ENCODE assay signal across 23 cellular contexts in genomic region chr4:3634281-3635089, GRCh38.
"Had no signal": no experiment of that assay in that cellular context is flagged by ENCODE, and none has a peak within 500 bp of the region (broad histone marks: within the 10 kb centered on the region; RNA-seq: fewer than 3 reads in every experiment).

No MANE protein-coding gene starts in this region.

- H3K9me3 ChIP-seq: colonic mucosa, gastrocnemius medialis, upper lobe of left lung had no signal

- H3K9ac ChIP-seq: neural progenitor cell had no signal

- ATAC-seq: gastrocnemius medialis; left cardiac atrium; naive thymus-derived CD4-positive, alpha-beta T cell; sciatic nerve; stimulated activated memory B cell treated with anti-CD40 and anti-IgM and Interleukin-4, amounts not matched to agents 10 μg/mL and 1 μg/mL and 100 μg/mL, for 72 hours; stimulated activated naive CD8-positive, alpha-beta T cell treated with anti-CD3 and anti-CD28 coated beads, Interleukin-15, amount 100 ng/mL, for 72 hours had no signal

- DNase-seq: activated CD4-positive, alpha-beta T cell treated with anti-CD3 and anti-CD28 coated beads for 4 hours; activated CD4-positive, alpha-beta T cell treated with anti-CD3 and anti-CD28 coated beads, Interleukin-2, amount 50 U/mL, for 4 hours; activated gamma-delta T cell; activated naive CD4-positive, alpha-beta T cell treated with anti-CD3 and anti-CD28 coated beads, Interleukin-2, amount 10 ng/mL, durations not matched to agents 7 days and 5 days; activated naive CD8-positive, alpha-beta T cell treated with anti-CD3 and anti-CD28 coated beads, Interleukin-2, amount 10 ng/mL, durations not matched to agents 7 days and 5 days; activated T-cell treated with anti-CD3 and anti-CD28 coated beads, Interleukin-2, amount 50 U/mL, for 1 hour; amniotic stem cell; colonic mucosa; effector memory CD4-positive, alpha-beta T cell; gastrocnemius medialis; glutamatergic neuron; islet precursor cell; left cardiac atrium; naive thymus-derived CD4-positive, alpha-beta T cell; stimulated activated CD4-positive, alpha-beta T cell treated with anti-CD3 and anti-CD28 coated beads, Interleukin-4, amount 100 ng/mL, for 4 hours; stimulated activated CD8-positive, alpha-beta memory T cell treated with anti-CD3 and anti-CD28 coated beads, Interleukin-4, amount 100 ng/mL, for 48 hours; stimulated activated naive CD8-positive, alpha-beta T cell treated with anti-CD3 and anti-CD28 coated beads, Interleukin-15, amount 100 ng/mL, for 72 hours; substantia nigra had no signal

- H3K27ac ChIP-seq: colonic mucosa, gastrocnemius medialis, neural progenitor cell, skin epidermis, upper lobe of left lung had no signal

- H2AFZ ChIP-seq: neural progenitor cell had no signal

- H3K27me3 ChIP-seq: colonic mucosa, neural progenitor cell, upper lobe of left lung had no signal

- H3K4me3 ChIP-seq: colonic mucosa, gastrocnemius medialis, neural progenitor cell, skin epidermis, upper lobe of left lung had no signal

- H3K4me2 ChIP-seq: neural progenitor cell had no signal

- H3K36me3 ChIP-seq: colonic mucosa, gastrocnemius medialis, neural progenitor cell, upper lobe of left lung had no signal

- H3K4me1 ChIP-seq: colonic mucosa, gastrocnemius medialis, neural progenitor cell, upper lobe of left lung had no signal
